8 cellular contexts compared by ENCODE assay signal in the genomic region with DNA sequence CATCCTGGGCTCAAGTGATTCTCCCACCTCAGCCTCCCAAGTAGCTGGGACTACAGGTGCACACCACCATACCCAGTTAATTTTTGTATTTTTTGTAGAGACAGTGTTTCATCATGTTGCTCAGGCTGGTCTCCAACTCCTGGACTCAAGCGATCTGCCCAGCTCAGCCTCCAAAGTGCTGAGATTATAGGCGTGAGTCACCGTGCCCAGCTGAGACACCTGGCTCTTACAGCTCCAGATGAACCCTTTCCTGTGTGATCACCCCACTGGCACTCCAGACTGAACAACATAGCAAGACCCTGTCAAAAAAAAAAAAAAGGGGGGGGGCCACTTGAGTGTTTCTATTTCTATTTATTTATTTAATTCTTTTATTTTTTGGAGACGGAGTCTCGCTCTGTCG. TPM values are rescaled to one million over a fixed set of nuclear protein-coding genes. Genes with fewer than 3 reads are reported as not detected.
A peak's percentile ranks its signal among the peaks of the same experiment; 100 is the strongest.
DNase-seq lines count a peak whose midpoint lies in the region; ATAC-seq and TF ChIP-seq lines count a peak whose summit lies in the region.

No MANE protein-coding gene starts in this region.

- DNase-seq in heart right ventricle = no peak
- no peak for DNase-seq in cardiac septum (ENCODE audit: low spot score)
- DNase-seq in activated CD4-positive, alpha-beta T cell treated with anti-CD3 and anti-CD28 coated beads for 4 hours = peak; percentile 36
- peak; percentile 51 for DNase-seq in fibroblast of villous mesenchyme (ENCODE audit: low read depth)
- peak; percentile 37 for DNase-seq in stimulated activated CD4-positive, alpha-beta T cell treated with anti-CD3 and anti-CD28 coated beads, Interleukin-4, amount 100 ng/mL, for 24 hours
- DNase-seq in NCI-H1436 (lab: John Stamatoyannopoulos, UW) = no peak
- DNase-seq in mucosa of gallbladder (ENCODE audit: low spot score) = no peak
- no peak for DNase-seq in G401 (ENCODE audit: low spot score)

- peak overlapping the region in 6 of 10 donors; percentile 74 to 94 (median 88) for H3K27ac ChIP-seq in heart right ventricle

- intact Hi-C loops in heart right ventricle (cut with DNase I) (loop anchor here in 7 of 10 donors (5.0 to 10.0 kb wide), 5 partner anchors 300 to 813 kb away; a partner anchor contains a TSS), cardiac septum (cut with DNase I) (loop anchor here (5.0 kb wide), 2 partner anchors 133 to 813 kb away; a partner anchor contains a TSS)

- no peaks in the 10 kb centered on the region for H3K9me3 ChIP-seq in heart right ventricle

- no peaks in the 10 kb centered on the region for H3K27me3 ChIP-seq in heart right ventricle

- no peak for ATAC-seq in heart right ventricle

- H3K4me1 ChIP-seq in heart right ventricle = peaks cover 0 to 31% (median 21%) of the 10 kb centered on the region in 9 donors

- TF ChIP-seq CTCF in heart right ventricle (IDR thresholded peaks at IDR 0.05) (no peak), fibroblast of villous mesenchyme (IDR thresholded peaks at IDR 0.05; ENCODE audit: insufficient read depth, low read depth, low read length) (no peak)

- H3K36me3 ChIP-seq in heart right ventricle = peaks cover 0 to 22% (median 11%) of the 10 kb centered on the region in 9 donors

- WGBS in heart right ventricle, 2 donors = 75 to 80% methylated on average over 6 of the region's 6 CpGs

- H3K4me3 ChIP-seq in heart right ventricle (peak overlapping the region in 9 of 10 donors; percentile 56 to 89 (median 68)), fibroblast of villous mesenchyme (ENCODE audit: low read depth, low read length) (peak overlapping the region; percentile 75)

- in situ Hi-C loops in G401 (cut with HindIII; ENCODE audit: low sequenced_read_pairs) = no loop called here

RNA-seq across cellular contexts. Expression of a gene that starts 1.0 kb away (rescaled TPM):
- total RNA-seq in heart right ventricle (10 to 100 TPM; 45.9 to 65.5 (median 53.9) TPM), cardiac septum (47.8 TPM), fibroblast of villous mesenchyme (102 and 106 TPM in 2 replicates), mucosa of gallbladder (34.9 TPM)
- 100 to 1,000 TPM in 1 of 2 donors, 10 to 100 TPM in 1; 29.3 to 101 TPM for polyA plus RNA-seq in heart right ventricle
- 264 and 285 TPM in 2 replicates for total RNA-seq in G401 (2014; rRNA removed; shearing (Covaris generic))

RNA-seq across cellular contexts. Expression of a gene that starts 25.1 kb away (rescaled TPM):
- 10 to 100 TPM; 26.4 to 43.6 (median 31.6) TPM for total RNA-seq in heart right ventricle
- polyA plus RNA-seq in heart right ventricle = 10 to 100 TPM; 41.1 to 69.5 TPM
- total RNA-seq in cardiac septum = 38.1 TPM
- total RNA-seq in fibroblast of villous mesenchyme = 39.7 and 42.2 TPM in 2 replicates
- 213 TPM for total RNA-seq in mucosa of gallbladder
- total RNA-seq in G401 (2014; rRNA removed; shearing (Covaris generic)) = 97.5 and 110 TPM in 2 replicates

Comparison
In these comparisons a context has a peak if more than half of its experiments do, and no peak if none do; other contexts are left out.
1. DNase-seq: peak in activated CD4-positive, alpha-beta T cell treated with anti-CD3 and anti-CD28 coated beads for 4 hours (2 of 2), fibroblast of villous mesenchyme (single experiment) and stimulated activated CD4-positive, alpha-beta T cell treated with anti-CD3 and anti-CD28 coated beads, Interleukin-4, amount 100 ng/mL, for 24 hours (single experiment); none in heart right ventricle (0 of 2), cardiac septum (single experiment), NCI-H1436 (single experiment), mucosa of gallbladder (single experiment) and G401 (single experiment).